In the genomic region with DNA sequence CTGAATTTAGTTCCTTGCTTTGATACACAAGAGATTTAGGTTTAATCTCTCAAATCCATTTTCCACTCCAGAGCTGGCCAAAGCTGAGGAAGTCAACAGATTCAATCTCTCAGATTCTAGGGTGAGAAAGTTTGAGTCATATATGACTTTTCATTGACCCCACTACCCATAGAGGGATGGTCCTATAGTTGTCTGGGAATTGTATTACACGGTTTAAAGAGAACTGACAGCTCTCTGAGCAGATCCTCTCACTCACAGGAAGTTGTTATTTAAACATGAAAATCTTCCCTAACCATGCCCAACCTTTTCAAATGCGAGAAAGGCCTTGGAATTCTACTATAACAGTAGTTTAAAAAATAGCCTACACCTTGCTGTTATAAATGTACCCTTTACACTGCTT, we compare ENCODE assay signal across 14 cellular contexts.
A peak's percentile ranks its signal among the peaks of the same experiment; 100 is the strongest.
DNase-seq lines count a peak whose midpoint lies in the region; ATAC-seq and TF ChIP-seq lines count a peak whose summit lies in the region.
"Had no signal": no experiment of that assay in that cellular context is flagged by ENCODE, and none has a peak within 500 bp of the region (broad histone marks: within the 10 kb centered on the region; RNA-seq: fewer than 3 reads in every experiment).

No MANE protein-coding gene starts in this region.

- peaks cover 0 to 2% (median 0%) of the 10 kb centered on the region in 3 donors for H3K27me3 Mint-ChIP-seq in CD14-positive monocyte (ENCODE audit: low read depth in 3 of 3)

- H3K79me2 ChIP-seq in ACC112 (ENCODE audit: control insufficient read depth, insufficient read depth, low read length, unreplicated experiment), result no peaks in the 10 kb centered on the region

- H3K27me3 ChIP-seq in ACC112 (ENCODE audit: insufficient read depth, low read length), result no peaks in the 10 kb centered on the region
- H3K27me3 ChIP-seq: BLaER1 treated with 17β-estradiol and CSF1 and Interleukin-3, amounts not matched to agents 10 nM and 100 nM had no signal

- no peaks in the 10 kb centered on the region for H3K4me1 Mint-ChIP-seq in CD14-positive monocyte

- H3K9me3 Mint-ChIP-seq in CD14-positive monocyte, result no peaks in the 10 kb centered on the region
- H3K9me3 Mint-ChIP-seq: H9 had no signal

- H3K4me3 ChIP-seq in ACC112 (ENCODE audit: low read depth, low read length) (no peak overlapping the region), mesodermal cell (ENCODE audit: extremely low read depth, insufficient read depth, low read length, poor library complexity, severe bottlenecking) (no peak overlapping the region)
- H3K4me3 ChIP-seq: BLaER1 treated with 17β-estradiol and CSF1 and Interleukin-3, amounts not matched to agents 10 nM and 100 nM had no signal

- intact Hi-C loops in CD14-positive monocyte (cut with micrococcal nuclease), result no loop called here

- peak; percentile 50 for DNase-seq in HT1080 (ENCODE audit: low read depth)
- no peak for DNase-seq in activated T-cell treated with anti-CD3 and anti-CD28 coated beads, Interleukin-2, amount 50 U/mL, for 48 hours
- DNase-seq in ureter (ENCODE audit: low spot score), result no peak
- no peak for DNase-seq in CD14-positive monocyte (ENCODE audit: low spot score)
- DNase-seq: DMS153, H9, NCI-H187, NCI-H345 had no signal

- H3K9me3 ChIP-seq in mesodermal cell (ENCODE audit: control insufficient read depth, low read length), result no peaks in the 10 kb centered on the region
- H3K9me3 ChIP-seq: BLaER1 treated with 17β-estradiol and CSF1 and Interleukin-3, amounts not matched to agents 10 nM and 100 nM had no signal

- H3K4me1 ChIP-seq in ACC112 (ENCODE audit: control insufficient read depth, insufficient read depth, low read length, unreplicated experiment) (peaks cover 9% of the 10 kb centered on the region), mesodermal cell (ENCODE audit: control insufficient read depth, insufficient read depth, low read length, poor library complexity, severe bottlenecking) (peaks cover 3% of the 10 kb centered on the region)
- H3K4me1 ChIP-seq: BLaER1 treated with 17β-estradiol and CSF1 and Interleukin-3, amounts not matched to agents 10 nM and 100 nM had no signal

- H3K36me3 Mint-ChIP-seq in CD14-positive monocyte, result no peaks in the 10 kb centered on the region

- H2AFZ ChIP-seq in ACC112 (ENCODE audit: low read length, unreplicated experiment), result peak overlapping the region; percentile 29

- WGBS in mesodermal cell (ENCODE audit: insufficient coverage in 2 of 2), 2 experiments, result 67% methylated on average over 1 of the region's 2 CpGs; no CpG with 5 or more reads in 1 of the 2 experiments

- no peaks in the 10 kb centered on the region for H3K36me3 ChIP-seq in ACC112 (ENCODE audit: insufficient read depth, low read length)
- no peaks in the 10 kb centered on the region for H3K36me3 ChIP-seq in mesodermal cell (ENCODE audit: control insufficient read depth, insufficient read depth, low read length)
- H3K36me3 ChIP-seq: BLaER1 treated with 17β-estradiol and CSF1 and Interleukin-3, amounts not matched to agents 10 nM and 100 nM had no signal

- no peak for TF ChIP-seq CTCF in CD14-positive monocyte (IDR thresholded peaks at IDR 0.05)

- peak; percentile 81 for ATAC-seq in SK-N-SH treated with all-trans-retinoic acid at 6 μM for 48 hours
- no peak for ATAC-seq in GM21447 (IDR thresholded peaks at IDR 0.05; ENCODE audit: unreplicated experiment)

- H3K27ac Mint-ChIP-seq in CD14-positive monocyte, result no peak overlapping the region

- H3K27ac ChIP-seq in ACC112 (ENCODE audit: low read depth, low read length), result no peak overlapping the region
- H3K27ac ChIP-seq in mesodermal cell (ENCODE audit: low read depth, low read length, severe bottlenecking), result peak overlapping the region; percentile 61
- H3K27ac ChIP-seq: BLaER1 treated with 17β-estradiol and CSF1 and Interleukin-3, amounts not matched to agents 10 nM and 100 nM; HL-60 had no signal

- H3K4me3 Mint-ChIP-seq in CD14-positive monocyte, result no peak overlapping the region
- H3K4me3 Mint-ChIP-seq: H9 had no signal

TF ChIP-seq in SK-N-SH treated with all-trans-retinoic acid at 6 μM for 48 hours, 23 proteins besides CTCF, POLR2A, EP300 and RAD21:
- no peak for TF ChIP-seq ZNF565 (CRISPR knock-in tag; conservative IDR thresholded peaks at IDR 0.05; ENCODE audit: low read depth)
- TF ChIP-seq, protein P1, sequence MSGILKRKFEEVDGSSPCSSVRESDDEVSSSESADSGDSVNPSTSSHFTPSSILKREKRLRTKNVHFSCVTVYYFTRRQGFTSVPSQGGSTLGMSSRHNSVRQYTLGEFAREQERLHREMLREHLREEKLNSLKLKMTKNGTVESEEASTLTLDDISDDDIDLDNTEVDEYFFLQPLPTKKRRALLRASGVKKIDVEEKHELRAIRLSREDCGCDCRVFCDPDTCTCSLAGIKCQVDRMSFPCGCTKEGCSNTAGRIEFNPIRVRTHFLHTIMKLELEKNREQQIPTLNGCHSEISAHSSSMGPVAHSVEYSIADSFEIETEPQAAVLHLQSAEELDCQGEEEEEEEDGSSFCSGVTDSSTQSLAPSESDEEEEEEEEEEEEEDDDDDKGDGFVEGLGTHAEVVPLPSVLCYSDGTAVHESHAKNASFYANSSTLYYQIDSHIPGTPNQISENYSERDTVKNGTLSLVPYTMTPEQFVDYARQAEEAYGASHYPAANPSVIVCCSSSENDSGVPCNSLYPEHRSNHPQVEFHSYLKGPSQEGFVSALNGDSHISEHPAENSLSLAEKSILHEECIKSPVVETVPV (CRISPR knock-in tag; IDR thresholded peaks at IDR 0.05), result no peak
TF ChIP-seq in SK-N-SH treated with all-trans-retinoic acid at 6 μM for 48 hours: peak in this region for 0.
